Comparison of ENCODE assay signal across 1 cellular context in genomic region chr6:159002432-159003160, GRCh38.
TF ChIP-seq lines count a peak whose summit lies in the region.

No MANE protein-coding gene starts in this region.

TF ChIP-seq in GM23338, 12 proteins besides CTCF, POLR2A, EP300 and RAD21 (continued from another document):
- TF ChIP-seq ZNF462 (CRISPR knock-in tag; IDR thresholded peaks at IDR 0.05) (no peak), STAT1 (IDR thresholded peaks at IDR 0.05; ENCODE audit: unreplicated experiment) (no peak)
